In genomic region chr5:64690104-64690416, GRCh38 we compare ENCODE assay signal across 9 cellular contexts. TPM values are rescaled to one million over a fixed set of nuclear protein-coding genes. Genes with fewer than 3 reads are reported as not detected.
A peak's percentile ranks its signal among the peaks of the same experiment; 100 is the strongest.
DNase-seq lines count a peak whose midpoint lies in the region; ATAC-seq and TF ChIP-seq lines count a peak whose summit lies in the region.
"Had no signal": no experiment of that assay in that cellular context is flagged by ENCODE, and none has a peak within 500 bp of the region (broad histone marks: within the 10 kb centered on the region; RNA-seq: fewer than 3 reads in every experiment).

No MANE protein-coding gene starts in this region.

- H3K27me3 ChIP-seq in PC-3 (ENCODE audit: low read length) (no peaks in the 10 kb centered on the region), endocrine pancreas (ENCODE audit: control insufficient read depth, insufficient read depth, low read length) (no peaks in the 10 kb centered on the region), neuronal stem cell (ENCODE audit: control insufficient read depth in 3 of 3, insufficient read depth in 3 of 3, low read depth in 1 of 3, low read length in 3 of 3) (peaks cover 0 to 90% (median 0%) of the 10 kb centered on the region in 3 experiments)

- ATAC-seq in PC-3 = 0 out of 2 replicates have a peak, but pooled peaks have one; percentile 12
- ATAC-seq in GM21447 (IDR thresholded peaks at IDR 0.05; ENCODE audit: unreplicated experiment) = no peak
- no peak for ATAC-seq in GM19452 (IDR thresholded peaks at IDR 0.05; ENCODE audit: unreplicated experiment)

- no peak for DNase-seq in PC-3
- no peak for DNase-seq in neuronal stem cell (ENCODE audit: low spot score)
- DNase-seq in SW 1271 (lab: John Stamatoyannopoulos, UW) = no peak
- DNase-seq: stimulated activated CD4-positive, alpha-beta T cell treated with anti-CD3 and anti-CD28 coated beads, Interleukin-4, amount 100 ng/mL, for 1 hour had no signal

- no peak overlapping the region for H3K27ac ChIP-seq in PC-3 (ENCODE audit: low read length)
- H3K27ac ChIP-seq in neuronal stem cell (replicated peaks; ENCODE audit: low read length) = peak overlapping the region; percentile 68

- H3K23ac ChIP-seq in neuronal stem cell (ENCODE audit: low read depth, low read length, poor library complexity) = peak overlapping the region; percentile 82

- peak overlapping the region; percentile 99 for H3K18ac ChIP-seq in neuronal stem cell (ENCODE audit: low read length)

- no peak overlapping the region for H3K9ac ChIP-seq in PC-3 (ENCODE audit: low read length)
- peak overlapping the region; percentile 82 for H3K9ac ChIP-seq in endocrine pancreas (ENCODE audit: control insufficient read depth, insufficient read depth, low read length)
- peak overlapping the region; percentile 92 for H3K9ac ChIP-seq in neuronal stem cell (ENCODE audit: low read depth, low read length, poor library complexity)

- H4K20me1 ChIP-seq in PC-3 (ENCODE audit: low read length) = no peaks in the 10 kb centered on the region

- CTCF ChIA-PET in PC-3 (lab: Charles Lee) = no interaction called here

- no peak for TF ChIP-seq CTCF in GM12875 (IDR thresholded peaks at IDR 0.05; ENCODE audit: borderline replicate concordance, insufficient read depth, low read depth, low read length)
- no peak for TF ChIP-seq CTCF in PC-3 (conservative IDR thresholded peaks at IDR 0.05; ENCODE audit: low read depth, low read length)

- H2BK5ac ChIP-seq in neuronal stem cell (ENCODE audit: low read length) = peak overlapping the region; percentile 94

- POLR2A ChIA-PET in PC-3 (lab: Charles Lee; ENCODE audit: unreplicated experiment) = no interaction called here

- no peak overlapping the region for H4K8ac ChIP-seq in neuronal stem cell (ENCODE audit: low read depth, low read length)

- no peaks in the 10 kb centered on the region for H3K36me3 ChIP-seq in PC-3 (ENCODE audit: low read depth, low read length)
- no peaks in the 10 kb centered on the region for H3K36me3 ChIP-seq in endocrine pancreas (ENCODE audit: control insufficient read depth, insufficient read depth, low read length)
- no peaks in the 10 kb centered on the region for H3K36me3 ChIP-seq in neuronal stem cell (replicated peaks in 1 of 2; ENCODE audit: control insufficient read depth in 2 of 2, insufficient read depth in 2 of 2, low read length in 2 of 2)

- peak overlapping the region; percentile 88 for H3K4me2 ChIP-seq in PC-3 (ENCODE audit: low read length)
- peak overlapping the region; percentile 92 for H3K4me2 ChIP-seq in neuronal stem cell (ENCODE audit: insufficient read depth, low read length, poor library complexity, severe bottlenecking)

- no peaks in the 10 kb centered on the region for H3K79me2 ChIP-seq in PC-3 (ENCODE audit: low read length)

- no TSS peak for BruUV-seq in PC-3 (replicated peaks; lab: Mats Ljungman, UMichigan)

- H3K9me2 ChIP-seq in PC-3 (replicated peaks; ENCODE audit: low read length) = no peaks in the 10 kb centered on the region

- H2BK120ac ChIP-seq in neuronal stem cell (ENCODE audit: low read depth, low read length) = no peak overlapping the region

- intact Hi-C loops in PC-3 (cut with micrococcal nuclease) = no loop called here

- H4K91ac ChIP-seq in neuronal stem cell (ENCODE audit: low read depth, low read length, poor library complexity) = peak overlapping the region; percentile 74

- H3K4ac ChIP-seq in neuronal stem cell (ENCODE audit: low read length) = no peak overlapping the region

- no peaks in the 10 kb centered on the region for H3F3A ChIP-seq in PC-3 (ENCODE audit: low read length, unreplicated experiment)

- H3K9me3 ChIP-seq in PC-3 (ENCODE audit: low read length) (no peaks in the 10 kb centered on the region), endocrine pancreas (ENCODE audit: control insufficient read depth, low read length) (no peaks in the 10 kb centered on the region), neuronal stem cell (replicated peaks in 1 of 2; ENCODE audit: control insufficient read depth in 2 of 2, insufficient read depth in 1 of 2, low read depth in 1 of 2, low read length in 2 of 2) (no peaks in the 10 kb centered on the region)

- H3K4me1 ChIP-seq in PC-3 (ENCODE audit: insufficient read depth, low read length) (peaks cover 9% of the 10 kb centered on the region; the same call in 1 of the 2 replicates), endocrine pancreas (ENCODE audit: control insufficient read depth, insufficient read depth, low read length) (no peaks in the 10 kb centered on the region), neuronal stem cell (ENCODE audit: control insufficient read depth in 2 of 2, insufficient read depth in 1 of 2, low read depth in 1 of 2, low read length in 2 of 2) (peaks cover 0 to 5% of the 10 kb centered on the region in 2 donors)

- H2AFZ ChIP-seq in PC-3 (ENCODE audit: low read length) = peak overlapping the region; percentile 85
- H2AFZ ChIP-seq in neuronal stem cell (ENCODE audit: low read length) = peak overlapping the region; percentile 92

- H3K4me3 ChIP-seq in GM12875 (ENCODE audit: low read depth, low read length) (peak overlapping the region; percentile 15), PC-3 (ENCODE audit: low read length) (peak overlapping the region; percentile 64), endocrine pancreas (ENCODE audit: control insufficient read depth, insufficient read depth, low read length) (peak overlapping the region; percentile 82), neuronal stem cell (ENCODE audit: low read length in 2 of 2) (peak overlapping the region; percentile 37 to 83)

- no CpG with 5 or more reads among the region's 9 CpGs for WGBS in neuronal stem cell (ENCODE audit: extremely low coverage in 2 of 2, insufficient read length in 2 of 2, insufficient replicate concordance in 1 of 2), 2 donors

- no peak overlapping the region for H3K14ac ChIP-seq in neuronal stem cell (ENCODE audit: low read length)

- H2BK12ac ChIP-seq in neuronal stem cell (ENCODE audit: low read length) = peak overlapping the region; percentile 65

- H2AK5ac ChIP-seq in neuronal stem cell (ENCODE audit: low read depth, low read length) = peak overlapping the region; percentile 29

- no peaks in the 10 kb centered on the region for H3K79me1 ChIP-seq in neuronal stem cell (ENCODE audit: low read depth, low read length)

- peak overlapping the region; percentile 97 for H2BK15ac ChIP-seq in neuronal stem cell (ENCODE audit: low read length)

RNA-seq across cellular contexts. Expression of gene SHISAL2B, which starts 0.2 kb away (rescaled TPM):
- total RNA-seq in PC-3 (2014; rRNA removed) = 0.62 TPM in 1 of 2 replicates, not detected in the other
- 26.0 TPM for polyA plus RNA-seq in neuronal stem cell (2013, experiment 1 of 2)
- 24.9 TPM for polyA plus RNA-seq in neuronal stem cell (2013, experiment 2 of 2)
- total RNA-seq: activated CD8-positive, alpha-beta memory T cell treated with anti-CD3 and anti-CD28 coated beads for 36 hours had no signal

Comparison
In these comparisons a context has a peak if more than half of its experiments do, and no peak if none do; other contexts are left out.
1. H3K4me3 ChIP-seq: peak in every context shown above with its lines; median percentile 82 in endocrine pancreas; 64 in PC-3; 60 in neuronal stem cell; 15 in GM12875.